In the genomic region with DNA sequence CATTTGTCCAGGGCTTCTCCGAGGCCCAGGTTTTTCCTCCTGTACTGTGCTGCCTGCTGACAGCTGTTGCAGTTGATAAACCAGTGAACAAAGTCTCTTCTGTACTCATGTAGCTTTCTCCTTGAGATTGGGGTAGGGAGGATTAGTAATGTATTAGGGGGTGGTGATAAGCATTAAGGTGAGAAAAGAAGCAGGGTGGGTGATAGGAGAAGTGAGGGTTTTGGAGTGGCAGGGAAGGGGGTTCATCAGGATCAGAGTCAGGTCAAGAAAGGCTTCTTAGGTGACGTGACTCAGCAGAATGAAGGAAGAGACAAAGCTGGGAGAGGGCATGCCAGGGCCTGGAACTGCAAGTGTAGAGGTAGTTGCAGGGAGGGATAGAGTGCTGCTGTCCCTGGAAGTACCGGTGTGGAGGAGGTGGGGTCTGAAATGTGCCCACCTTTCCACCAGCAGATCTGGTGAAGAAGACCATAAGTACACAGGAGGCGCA, we compare ENCODE assay signal across 22 cellular contexts. TPM values are rescaled to one million over a fixed set of nuclear protein-coding genes. Genes with fewer than 3 reads are reported as not detected.
DNase-seq lines count a peak whose midpoint lies in the region; ATAC-seq, FAIRE-seq and TF ChIP-seq lines count a peak whose summit lies in the region.
"Had no signal": no experiment of that assay in that cellular context is flagged by ENCODE, and none has a peak within 500 bp of the region (broad histone marks: within the 10 kb centered on the region; RNA-seq: fewer than 3 reads in every experiment).

No MANE protein-coding gene starts in this region.

- no peak for TF ChIP-seq EP300 in HepG2 (IDR thresholded peaks at IDR 0.05; ENCODE audit: low read depth in 2 of 2, low read length in 2 of 2)
- TF ChIP-seq EP300 in HepG2 (CRISPR knock-in tag; IDR thresholded peaks at IDR 0.05; ENCODE audit: borderline replicate concordance), result no peak

- intact Hi-C loops in left ventricle myocardium superior (cut with micrococcal nuclease), result no loop called here
- intact Hi-C loops in right cardiac atrium (cut with DNase I), result no loop called here
- intact Hi-C loops in mammary epithelial cell (cut with micrococcal nuclease), result no loop called here
- intact Hi-C loops in HepG2 (cut with micrococcal nuclease; ENCODE audit: unreplicated experiment), result no loop called here

- H3K4me2 ChIP-seq in mammary epithelial cell (ENCODE audit: insufficient read depth, low read depth, low read length), result peak overlapping the region; percentile 62
- no peak overlapping the region for H3K4me2 ChIP-seq in HepG2 (ENCODE audit: low read depth, low read length)

- POLR2A ChIA-PET in HepG2 (lab: Yijun Ruan, JAX), result interaction anchor here (0.8 kb wide), 1 partner anchor 47 kb away, joined by 4 read pairs; no protein-coding TSS in a partner anchor

- 83% methylated on average over 4 of the region's 4 CpGs for WGBS in right cardiac atrium
- WGBS in mammary epithelial cell (ENCODE audit: low coverage, missing lambda C conversion rate), result 61% methylated on average over 4 of the region's 4 CpGs
- 82% methylated on average over 4 of the region's 4 CpGs for WGBS in HepG2 (ENCODE audit: low lambda C conversion rate)

- no peak for DNase-seq in left ventricle myocardium superior
- no peak for DNase-seq in right cardiac atrium
- peak; percentile 44 for DNase-seq in mammary epithelial cell
- no peak for DNase-seq in HepG2 (ENCODE audit: low spot score)
- DNase-seq in effector memory CD4-positive, alpha-beta T cell, result no peak
- DNase-seq: ACHN; activated CD4-positive, alpha-beta memory T cell treated with anti-CD3 and anti-CD28 coated beads, Interleukin-2, amount 10 ng/mL, durations not matched to agents 7 days and 5 days; activated naive CD4-positive, alpha-beta T cell; activated T-cell treated with anti-CD3 and anti-CD28 coated beads, Interleukin-2, amount 50 U/mL, for 1 hour; anterior cingulate cortex; DMS79 treated with DMSO at 0.1 percent for 48 hours; foreskin fibroblast; hypothalamus; NCI-H1417; NCI-H2107; SHP77; spleen; T-cell had no signal

- BruUV-seq in mammary epithelial cell (replicated peaks; lab: Mats Ljungman, UMichigan) (no TSS peak), HepG2 (replicated peaks; lab: Mats Ljungman, UMichigan) (no TSS peak)

- TF ChIP-seq CTCF in mammary epithelial cell (conservative IDR thresholded peaks at IDR 0.05 in 1 of 2, IDR thresholded peaks at IDR 0.05 in 1 of 2; ENCODE audit: extremely low read depth in 1 of 2, insufficient read depth in 1 of 2, low read depth in 1 of 2, low read length in 2 of 2) (no peak), HepG2 (CRISPR knock-in tag; IDR thresholded peaks at IDR 0.05) (no peak)

- no peaks in the 10 kb centered on the region for H4K20me1 ChIP-seq in mammary epithelial cell (ENCODE audit: insufficient read depth, low read length)
- peaks cover 24% of the 10 kb centered on the region for H4K20me1 ChIP-seq in HepG2 (ENCODE audit: insufficient read depth, low read length)

- H3K79me2 ChIP-seq in mammary epithelial cell (ENCODE audit: insufficient read depth, low read length) (peaks cover 95% of the 10 kb centered on the region), HepG2 (ENCODE audit: insufficient read depth, low read length) (peaks cover 94% of the 10 kb centered on the region)

- dilution Hi-C loops in mammary epithelial cell (cut with HindIII; ENCODE audit: low sequenced_read_pairs), result no loop called here

- ATAC-seq in left ventricle myocardium superior (peak; percentile 13), right cardiac atrium (no peak), HepG2 (peak; percentile 46; the same call in 2 of the 3 replicates), GM19467 (IDR thresholded peaks at IDR 0.05; ENCODE audit: unreplicated experiment) (no peak), GM21717 (IDR thresholded peaks at IDR 0.05; ENCODE audit: unreplicated experiment) (no peak), HG02938 (IDR thresholded peaks at IDR 0.05; ENCODE audit: unreplicated experiment) (no peak)
- ATAC-seq: T-cell had no signal

- in situ Hi-C loops in mammary epithelial cell (cut with MboI; ENCODE audit: low sequenced_read_pairs in 2 of 2), result no loop called here
- in situ Hi-C loops in HepG2 (cut with HindIII; ENCODE audit: extremely low pct_ligation_motif_present, low pct_unique_long_range_greater_than_20kb), result no loop called here

- no peaks in the 10 kb centered on the region for H3K27me3 ChIP-seq in right cardiac atrium (ENCODE audit: control insufficient read depth, insufficient read depth)
- no peaks in the 10 kb centered on the region for H3K27me3 ChIP-seq in mammary epithelial cell (ENCODE audit: insufficient read depth, low read length)
- H3K27me3 ChIP-seq in HepG2 (ENCODE audit: control insufficient read depth in 1 of 2, insufficient read depth in 2 of 2, low read length in 2 of 2), result no peaks in the 10 kb centered on the region
- H3K27me3 ChIP-seq in effector memory CD4-positive, alpha-beta T cell (replicated peaks; ENCODE audit: control insufficient read depth, insufficient read depth, low read length, poor library complexity, severe bottlenecking), result no peaks in the 10 kb centered on the region
- H3K27me3 ChIP-seq: spleen had no signal

- no peaks in the 10 kb centered on the region for H3K9me3 ChIP-seq in right cardiac atrium (ENCODE audit: control insufficient read depth, low read length)
- H3K9me3 ChIP-seq in mammary epithelial cell (replicated peaks; ENCODE audit: insufficient read depth, low read length), result no peaks in the 10 kb centered on the region
- no peaks in the 10 kb centered on the region for H3K9me3 ChIP-seq in HepG2 (ENCODE audit: low read length)
- no peaks in the 10 kb centered on the region for H3K9me3 ChIP-seq in effector memory CD4-positive, alpha-beta T cell (ENCODE audit: control insufficient read depth, low read length)
- H3K9me3 ChIP-seq: spleen had no signal

- H3K4me1 ChIP-seq in right cardiac atrium (ENCODE audit: control insufficient read depth, insufficient read depth, low read length) (peaks cover 15% of the 10 kb centered on the region), mammary epithelial cell (ENCODE audit: insufficient read depth, low read length) (peaks cover 31% of the 10 kb centered on the region), HepG2 (ENCODE audit: insufficient read depth, low read length) (peaks cover 62% of the 10 kb centered on the region)
- no peaks in the 10 kb centered on the region for H3K4me1 ChIP-seq in effector memory CD4-positive, alpha-beta T cell (ENCODE audit: control insufficient read depth, insufficient read depth, low read length, poor library complexity, severe bottlenecking)

- H3K4me3 ChIP-seq in right cardiac atrium (ENCODE audit: low read length) (no peak overlapping the region), mammary epithelial cell (replicated peaks in 1 of 3; ENCODE audit: insufficient read depth in 1 of 3, low read depth in 2 of 3, low read length in 3 of 3) (no peak overlapping the region), HepG2 (replicated peaks in 1 of 3; ENCODE audit: insufficient read depth in 1 of 3, low read depth in 2 of 3, low read length in 3 of 3) (no peak overlapping the region)
- no peak overlapping the region for H3K4me3 ChIP-seq in effector memory CD4-positive, alpha-beta T cell (ENCODE audit: insufficient read depth, low read depth, low read length, poor library complexity, severe bottlenecking)
- H3K4me3 ChIP-seq: spleen had no signal

- TF ChIP-seq RAD21 in HepG2 (CRISPR knock-in tag; IDR thresholded peaks at IDR 0.05), result no peak

- no peak for TF ChIP-seq POLR2A in HepG2 (IDR thresholded peaks at IDR 0.05; ENCODE audit: insufficient read depth in 1 of 2, low read depth in 2 of 2, low read length in 2 of 2)

- CTCF ChIA-PET in mammary epithelial cell (lab: Charles Lee; ENCODE audit: low non-redundant PET), result no interaction called here
- CTCF ChIA-PET in HepG2 (lab: Yijun Ruan, JAX; ENCODE audit: low intra/inter-chr PET ratio, low total read pairs), result no interaction called here

- H2AFZ ChIP-seq in mammary epithelial cell (ENCODE audit: low read depth, low read length) (peak overlapping the region; percentile 56), HepG2 (ENCODE audit: low read length) (no peak overlapping the region)

- H3K9ac ChIP-seq in mammary epithelial cell (ENCODE audit: insufficient read depth, low read length), result no peak overlapping the region
- H3K9ac ChIP-seq in HepG2 (ENCODE audit: insufficient read depth, low read depth, low read length), result no peak overlapping the region

- FAIRE-seq in HepG2 (lab: Jason Lieb, UNC), result no peak

- H3K27ac ChIP-seq in right cardiac atrium (ENCODE audit: low read length) (no peak overlapping the region), mammary epithelial cell (ENCODE audit: insufficient read depth, low read depth, low read length) (peak overlapping the region; percentile 47), HepG2 (ENCODE audit: extremely low read length, insufficient read depth, low read length) (peak overlapping the region; percentile 11)
- H3K27ac ChIP-seq in effector memory CD4-positive, alpha-beta T cell (ENCODE audit: insufficient read depth, low read length, poor library complexity, severe bottlenecking), result no peak overlapping the region
- H3K27ac ChIP-seq: spleen had no signal

- H3K36me3 ChIP-seq in mammary epithelial cell (ENCODE audit: insufficient read depth, low read length), result no peaks in the 10 kb centered on the region
- peaks cover 0 to 3% of the 10 kb centered on the region in 2 experiments; a peak in 2 of 5 replicates for H3K36me3 ChIP-seq in HepG2 (replicated peaks in 1 of 2; ENCODE audit: control insufficient read depth in 1 of 2, insufficient read depth in 2 of 2, low read length in 2 of 2)
- H3K36me3 ChIP-seq in effector memory CD4-positive, alpha-beta T cell (ENCODE audit: control insufficient read depth, insufficient read depth, low read length), result no peaks in the 10 kb centered on the region
- H3K36me3 ChIP-seq: spleen had no signal

RNA-seq across cellular contexts. Expression of gene PKP4, which starts 48.7 kb away (rescaled TPM):
- total RNA-seq in left ventricle myocardium superior (70.4 TPM), right cardiac atrium (10 to 100 TPM; 49.2 to 74.8 (median 62.7) TPM), mammary epithelial cell (10 to 100 TPM; 64.8 to 82.6 TPM), HepG2 (2016; rRNA removed; fragmentation: Illumina TruSeq; extraction: Trizol) (80.9 and 84.8 TPM in 2 replicates)
- polyA plus RNA-seq in right cardiac atrium (32.4 TPM), mammary epithelial cell (35.9 TPM), HepG2 (2011; rRNA removed) (82.0 and 90.5 TPM in 2 replicates)
- polyA minus RNA-seq in mammary epithelial cell, result 94.6 TPM
- total RNA-seq in HepG2 (2016; cell fraction: cytosol; rRNA removed; fragmentation: Illumina TruSeq; extraction: Trizol; ENCODE audit: low read depth), result 23.7 and 25.9 TPM in 2 replicates
- 72.6 and 81.6 TPM in 2 replicates for total RNA-seq in HepG2 (2016; cell fraction: insoluble cytoplasmic fraction; rRNA removed; fragmentation: Illumina TruSeq; extraction: Trizol)
- total RNA-seq in HepG2 (2016; cell fraction: membrane; rRNA removed; fragmentation: Illumina TruSeq; extraction: Trizol), result 83.8 and 88.8 TPM in 2 replicates
- total RNA-seq in HepG2 (2016; cell fraction: nucleus; rRNA removed; fragmentation: Illumina TruSeq; extraction: Trizol), result 99.5 and 101 TPM in 2 replicates
- polyA plus RNA-seq in HepG2 (2011; cell fraction: cytosol; rRNA removed), result 61.3 and 62.5 TPM in 2 replicates
- polyA plus RNA-seq in HepG2 (2011; cell fraction: nucleus; rRNA removed), result 153 and 172 TPM in 2 replicates
- polyA plus RNA-seq in HepG2 (2012), result 92.8 and 94.0 TPM in 2 replicates
- 10.4 and 11.2 TPM in 2 replicates for polyA plus RNA-seq in HepG2 (2016; cell fraction: cytosol; fragmentation: Illumina TruSeq; extraction: Trizol; ENCODE audit: low read depth)
- 73.3 and 79.7 TPM in 2 replicates for polyA plus RNA-seq in HepG2 (2016; cell fraction: insoluble cytoplasmic fraction; fragmentation: Illumina TruSeq; extraction: Trizol; ENCODE audit: low read depth)
- 43.3 and 47.6 TPM in 2 replicates for polyA plus RNA-seq in HepG2 (2016; cell fraction: membrane; fragmentation: Illumina TruSeq; extraction: Trizol; ENCODE audit: low read depth)
- 120 and 126 TPM in 2 replicates for polyA plus RNA-seq in HepG2 (2016; cell fraction: nucleus; fragmentation: Illumina TruSeq; extraction: Trizol; ENCODE audit: insufficient read depth, low read depth)
- 87.5 and 190 TPM in 2 replicates for polyA minus RNA-seq in HepG2 (2011; rRNA and poly(A)+ RNA removed; ENCODE audit: low replicate concordance)
- polyA minus RNA-seq in HepG2 (2011; cell fraction: cytosol; rRNA and poly(A)+ RNA removed), result 78.8 and 85.6 TPM in 2 replicates
- 197 and 215 TPM in 2 replicates for polyA minus RNA-seq in HepG2 (2011; cell fraction: nucleus; rRNA and poly(A)+ RNA removed)

RNA-seq across cellular contexts. Expression of gene CCDC148, which starts 48.9 kb away (rescaled TPM):
- total RNA-seq in left ventricle myocardium superior (0.40 TPM), right cardiac atrium (1 to 10 TPM in 3 of 4 donors, under 1 TPM in 1; 0.70 to 2.4 (median 1.7) TPM), mammary epithelial cell (1 to 10 TPM in 1 of 2 donors, under 1 TPM in 1; 0.71 to 1.3 TPM), HepG2 (2016; rRNA removed; fragmentation: Illumina TruSeq; extraction: Trizol) (0.49 and 0.73 TPM in 2 replicates)
- polyA plus RNA-seq in right cardiac atrium (0.23 TPM), mammary epithelial cell (0.35 TPM), HepG2 (2011; rRNA removed) (0.30 and 0.40 TPM in 2 replicates)
- not detected for polyA minus RNA-seq in mammary epithelial cell
- total RNA-seq in HepG2 (2016; cell fraction: cytosol; rRNA removed; fragmentation: Illumina TruSeq; extraction: Trizol; ENCODE audit: low read depth), result 1.1 TPM in 2 replicates
- total RNA-seq in HepG2 (2016; cell fraction: insoluble cytoplasmic fraction; rRNA removed; fragmentation: Illumina TruSeq; extraction: Trizol), result 0.54 and 0.69 TPM in 2 replicates
- total RNA-seq in HepG2 (2016; cell fraction: membrane; rRNA removed; fragmentation: Illumina TruSeq; extraction: Trizol), result 0.56 and 0.79 TPM in 2 replicates
- 1.3 and 2.4 TPM in 2 replicates for total RNA-seq in HepG2 (2016; cell fraction: nucleus; rRNA removed; fragmentation: Illumina TruSeq; extraction: Trizol)
- 0.08 TPM in 2 replicates for polyA plus RNA-seq in HepG2 (2011; cell fraction: cytosol; rRNA removed)
- 0.55 and 0.61 TPM in 2 replicates for polyA plus RNA-seq in HepG2 (2011; cell fraction: nucleus; rRNA removed)
- 0.36 and 1.2 TPM in 2 replicates for polyA plus RNA-seq in HepG2 (2012)
- polyA plus RNA-seq in HepG2 (2016; cell fraction: cytosol; fragmentation: Illumina TruSeq; extraction: Trizol; ENCODE audit: low read depth), result 0.09 TPM in 1 of 2 replicates, not detected in the other
- polyA plus RNA-seq in HepG2 (2016; cell fraction: insoluble cytoplasmic fraction; fragmentation: Illumina TruSeq; extraction: Trizol; ENCODE audit: low read depth), result 0.37 and 0.54 TPM in 2 replicates
- polyA plus RNA-seq in HepG2 (2016; cell fraction: membrane; fragmentation: Illumina TruSeq; extraction: Trizol; ENCODE audit: low read depth), result 0.23 and 0.35 TPM in 2 replicates
- 0.66 and 1.2 TPM in 2 replicates for polyA plus RNA-seq in HepG2 (2016; cell fraction: nucleus; fragmentation: Illumina TruSeq; extraction: Trizol; ENCODE audit: insufficient read depth, low read depth)
- polyA minus RNA-seq in HepG2 (2011; rRNA and poly(A)+ RNA removed; ENCODE audit: low replicate concordance), result 1.5 TPM in 1 of 2 replicates, not detected in the other
- polyA minus RNA-seq in HepG2 (2011; cell fraction: cytosol; rRNA and poly(A)+ RNA removed), result not detected in 2 replicates
- 3.9 and 6.3 TPM in 2 replicates for polyA minus RNA-seq in HepG2 (2011; cell fraction: nucleus; rRNA and poly(A)+ RNA removed)
- total RNA-seq: activated CD4-positive, alpha-beta memory T cell treated with anti-CD3 and anti-CD28 coated beads, Interleukin-2, amount 10 ng/mL, durations not matched to agents 7 days and 5 days; T-cell had no signal
- polyA plus RNA-seq: CD14-positive monocyte had no signal

Comparison
In these comparisons a context has a peak if more than half of its experiments do, and no peak if none do; other contexts are left out.
1. ATAC-seq: peak in left ventricle myocardium superior (single experiment) and HepG2 (single experiment); none in right cardiac atrium (0 of 2), GM19467 (single experiment), GM21717 (single experiment) and HG02938 (single experiment).
2. H3K27ac ChIP-seq: peak in mammary epithelial cell (single experiment) and HepG2 (single experiment); none in right cardiac atrium (single experiment) and effector memory CD4-positive, alpha-beta T cell (single experiment).